In genomic region chr14:104734991-104735779, GRCh38 we compare ENCODE assay signal across 2 cellular contexts.
TF ChIP-seq lines count a peak whose summit lies in the region.

No MANE protein-coding gene starts in this region.

TF ChIP-seq in WTC11, 78 proteins besides CTCF, POLR2A, EP300 and RAD21:
- no peak for TF ChIP-seq NR3C1 (CRISPR knock-in tag; conservative IDR thresholded peaks at IDR 0.05; ENCODE audit: low read depth)
- no peak for TF ChIP-seq JAZF1 (CRISPR knock-in tag; IDR thresholded peaks at IDR 0.05)
- TF ChIP-seq ATF1 (CRISPR knock-in tag; IDR thresholded peaks at IDR 0.05): no peak
- TF ChIP-seq TEAD1 (CRISPR knock-in tag; IDR thresholded peaks at IDR 0.05): no peak
- TF ChIP-seq ATF6 (CRISPR knock-in tag; IDR thresholded peaks at IDR 0.05): no peak
- TF ChIP-seq, protein P1, sequence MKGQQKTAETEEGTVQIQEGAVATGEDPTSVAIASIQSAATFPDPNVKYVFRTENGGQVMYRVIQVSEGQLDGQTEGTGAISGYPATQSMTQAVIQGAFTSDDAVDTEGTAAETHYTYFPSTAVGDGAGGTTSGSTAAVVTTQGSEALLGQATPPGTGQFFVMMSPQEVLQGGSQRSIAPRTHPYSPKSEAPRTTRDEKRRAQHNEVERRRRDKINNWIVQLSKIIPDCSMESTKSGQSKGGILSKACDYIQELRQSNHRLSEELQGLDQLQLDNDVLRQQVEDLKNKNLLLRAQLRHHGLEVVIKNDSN (CRISPR knock-in tag; IDR thresholded peaks at IDR 0.05): no peak
- TF ChIP-seq CREM (CRISPR knock-in tag; IDR thresholded peaks at IDR 0.05): no peak
- TF ChIP-seq SP1 (CRISPR knock-in tag; conservative IDR thresholded peaks at IDR 0.05): no peak
- no peak for TF ChIP-seq GABPB1 (CRISPR knock-in tag; IDR thresholded peaks at IDR 0.05)
- no peak for TF ChIP-seq E2F4 (CRISPR knock-in tag; IDR thresholded peaks at IDR 0.05; ENCODE audit: borderline replicate concordance, low read depth)
- no peak for TF ChIP-seq IRF2 (CRISPR knock-in tag; IDR thresholded peaks at IDR 0.05; ENCODE audit: borderline replicate concordance, low read depth)
- no peak for TF ChIP-seq CBFB (CRISPR knock-in tag; IDR thresholded peaks at IDR 0.05; ENCODE audit: low read depth)
- no peak for TF ChIP-seq ZNF416 (CRISPR knock-in tag; IDR thresholded peaks at IDR 0.05)
- no peak for TF ChIP-seq ZMAT4 (CRISPR knock-in tag; IDR thresholded peaks at IDR 0.05)
- TF ChIP-seq AR (CRISPR knock-in tag; IDR thresholded peaks at IDR 0.05): no peak
- TF ChIP-seq CREB1 (CRISPR knock-in tag; IDR thresholded peaks at IDR 0.05): no peak
- no peak for TF ChIP-seq SMAD4 (CRISPR knock-in tag; IDR thresholded peaks at IDR 0.05)
- TF ChIP-seq SOX15 (CRISPR knock-in tag; IDR thresholded peaks at IDR 0.05): no peak

TF ChIP-seq in HEK293T, 16 proteins besides CTCF, POLR2A, EP300 and RAD21:
- TF ChIP-seq ARNT (IDR thresholded peaks at IDR 0.05) (no peak), SP1 (IDR thresholded peaks at IDR 0.05) (no peak), HDGF (IDR thresholded peaks at IDR 0.05; ENCODE audit: borderline replicate concordance) (no peak), ELF4 (IDR thresholded peaks at IDR 0.05) (no peak), ZNF384 (IDR thresholded peaks at IDR 0.05) (no peak), FOXA1 (IDR thresholded peaks at IDR 0.05) (no peak), NFRKB (IDR thresholded peaks at IDR 0.05) (no peak), FOXM1 (IDR thresholded peaks at IDR 0.05; ENCODE audit: borderline replicate concordance) (no peak), FOXK2 (IDR thresholded peaks at IDR 0.05) (no peak), BHLHE40 (IDR thresholded peaks at IDR 0.05; ENCODE audit: borderline replicate concordance) (no peak), L3MBTL2 (conservative IDR thresholded peaks at IDR 0.05) (no peak), SUZ12 (IDR thresholded peaks at IDR 0.05) (no peak), TARDBP (IDR thresholded peaks at IDR 0.05) (no peak), CTBP1 (IDR thresholded peaks at IDR 0.05; ENCODE audit: borderline replicate concordance) (no peak), LEF1 (IDR thresholded peaks at IDR 0.05; ENCODE audit: borderline replicate concordance) (no peak)
- TF ChIP-seq, protein P2, sequence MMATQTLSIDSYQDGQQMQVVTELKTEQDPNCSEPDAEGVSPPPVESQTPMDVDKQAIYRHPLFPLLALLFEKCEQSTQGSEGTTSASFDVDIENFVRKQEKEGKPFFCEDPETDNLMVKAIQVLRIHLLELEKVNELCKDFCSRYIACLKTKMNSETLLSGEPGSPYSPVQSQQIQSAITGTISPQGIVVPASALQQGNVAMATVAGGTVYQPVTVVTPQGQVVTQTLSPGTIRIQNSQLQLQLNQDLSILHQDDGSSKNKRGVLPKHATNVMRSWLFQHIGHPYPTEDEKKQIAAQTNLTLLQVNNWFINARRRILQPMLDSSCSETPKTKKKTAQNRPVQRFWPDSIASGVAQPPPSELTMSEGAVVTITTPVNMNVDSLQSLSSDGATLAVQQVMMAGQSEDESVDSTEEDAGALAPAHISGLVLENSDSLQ (IDR thresholded peaks at IDR 0.05): no peak
